ENCODE assay signal across 7 cellular contexts in the genomic region with DNA sequence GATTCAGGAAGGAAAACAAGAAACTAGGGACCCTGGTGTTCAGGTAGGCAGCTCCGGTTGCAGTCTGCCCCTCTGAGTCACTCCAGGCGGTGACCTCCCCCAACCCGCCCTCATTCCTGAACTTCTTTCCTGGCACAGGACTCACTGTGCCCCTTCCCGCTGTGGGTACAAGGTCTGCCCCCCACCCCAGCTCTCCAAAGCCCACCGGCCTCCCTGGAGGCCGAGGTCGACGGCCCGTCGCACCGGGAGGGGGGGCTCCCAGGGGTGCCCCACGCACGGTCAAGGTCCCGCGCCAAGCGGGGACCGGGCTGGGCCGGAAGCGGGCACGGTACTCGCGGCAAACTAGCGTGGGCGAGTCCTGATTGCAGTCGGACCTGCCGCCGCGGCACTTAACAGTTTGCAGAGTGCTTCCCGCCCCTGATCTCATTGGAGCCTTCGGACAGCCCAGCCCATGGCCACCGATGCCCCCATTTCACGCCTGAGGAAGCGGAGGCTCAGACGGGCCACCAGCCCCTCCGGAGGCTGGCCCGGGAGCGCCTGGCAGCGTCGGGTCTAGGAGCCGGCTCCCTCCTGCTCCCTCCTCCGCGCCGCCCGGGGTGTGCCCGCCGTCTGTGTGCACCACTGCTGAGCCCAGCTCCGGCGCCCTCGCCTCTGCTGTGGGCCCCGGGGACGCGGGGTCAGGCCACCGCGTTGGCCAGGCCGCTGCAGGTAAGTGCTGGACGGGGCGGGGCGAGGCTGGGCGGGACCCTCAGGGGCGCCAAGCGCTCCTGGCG. TPM values are rescaled to one million over a fixed set of nuclear protein-coding genes. Genes with fewer than 3 reads are reported as not detected.
DNase-seq lines count a peak whose midpoint lies in the region; ATAC-seq and TF ChIP-seq lines count a peak whose summit lies in the region.

A gene (plus strand): TSS at position 144 of the 773 bp plus-strand sequence. CDS start 3,549 bp downstream, outside the sequence.

- 5 to 9% (median 6%) methylated on average over 15 to 62 of the region's 62 CpGs for WGBS in spleen, 5 donors

- intact Hi-C loops in HCT116 (cut with micrococcal nuclease), result no loop called here
- intact Hi-C loops in spleen (cut with DNase I; ENCODE audit: low total_unique reads), result no loop called here

- H3K4me3 ChIP-seq in HCT116 (replicated peaks in 1 of 2; ENCODE audit: low read depth in 1 of 2, low read length in 2 of 2) (peak within 1 kb of the TSS; percentile 84 to 92), WI38 (ENCODE audit: low read depth, low read length) (peak within 1 kb of the TSS; percentile 20; the same call in 1 of the 2 replicates), iPS-18c (ENCODE audit: insufficient read depth, low read depth, low read length) (peak within 1 kb of the TSS; percentile 63), spleen (peak within 1 kb of the TSS in 5 of 8 donors; percentile 1 to 55 (median 15))

- TF ChIP-seq RAD21 in HCT116 (IDR thresholded peaks at IDR 0.05; ENCODE audit: low read depth), result no peak

- RAD21 ChIA-PET in HCT116 (lab: Charles Lee; ENCODE audit: low non-redundant PET in 1 of 2, low total read pairs in 2 of 2, uncharacterized antibody in 2 of 2, unreplicated experiment in 2 of 2), result no interaction called here

- TF ChIP-seq CTCF in HCT116 (IDR thresholded peaks at IDR 0.05 in 2 of 3, conservative IDR thresholded peaks at IDR 0.05 in 1 of 3; ENCODE audit: borderline replicate concordance in 1 of 3, insufficient read depth in 1 of 3, low read depth in 2 of 3, low read length in 2 of 3) (no peak), WI38 (IDR thresholded peaks at IDR 0.05; ENCODE audit: low read depth, low read length) (no peak), spleen (IDR thresholded peaks at IDR 0.05 in 8 of 11, conservative IDR thresholded peaks at IDR 0.05 in 3 of 11) (no peak)

- peaks cover 48% of the 10 kb centered on the region for H3K79me2 ChIP-seq in HCT116 (ENCODE audit: insufficient read depth, low read length)

- H3K9ac ChIP-seq in HCT116 (ENCODE audit: low read length), result peak within 1 kb of the TSS; percentile 83

- ATAC-seq in HCT116 (peak; percentile 58), GM18502 (IDR thresholded peaks at IDR 0.05; ENCODE audit: poor library complexity, unreplicated experiment) (no peak)

- no TSS peak for BruUV-seq in HCT116 (replicated peaks; lab: Mats Ljungman, UMichigan)

- peaks cover 4 to 20% of the 10 kb centered on the region in 2 experiments; a peak in 2 of 4 replicates for H3K36me3 ChIP-seq in HCT116 (ENCODE audit: control insufficient read depth in 1 of 2, insufficient read depth in 2 of 2, low read length in 2 of 2)
- no peaks in the 10 kb centered on the region for H3K36me3 ChIP-seq in spleen

- no peak for TF ChIP-seq POLR2A in HCT116 (IDR thresholded peaks at IDR 0.05; ENCODE audit: borderline replicate concordance, extremely low read depth, insufficient read depth, insufficient read length)
- no peak for TF ChIP-seq POLR2A in spleen (IDR thresholded peaks at IDR 0.05)

- H3K27me3 ChIP-seq in HCT116 (ENCODE audit: insufficient read depth, low read length) (no peaks in the 10 kb centered on the region), spleen (replicated peaks in 1 of 7) (peaks cover 5 to 88% (median 30%) of the 10 kb centered on the region in 7 donors)

- H3K27ac ChIP-seq in HCT116 (ENCODE audit: low read depth, low read length) (peak within 1 kb of the TSS; percentile 98), spleen (no peak within 1 kb of the TSS)

- H3K4me2 ChIP-seq in HCT116 (ENCODE audit: low read length), result peak within 1 kb of the TSS; percentile 86

- DNase-seq in HCT116 (ENCODE audit: low read depth, low spot score), result no peak
- no peak for DNase-seq in spleen
- DNase-seq in NCI-H1694 treated with DMSO at 0.1 percent for 48 hours (lab: John Stamatoyannopoulos, UW), result no peak
- no peak for DNase-seq in NCI-H2081 treated with DMSO at 0.1 percent for 48 hours (lab: John Stamatoyannopoulos, UW)

- H3K9me3 ChIP-seq in HCT116 (ENCODE audit: control insufficient read depth in 1 of 2, insufficient read depth in 1 of 2, low read depth in 1 of 2, low read length in 2 of 2) (no peaks in the 10 kb centered on the region), iPS-18c (ENCODE audit: control insufficient read depth, insufficient read depth, low read length) (no peaks in the 10 kb centered on the region), spleen (no peaks in the 10 kb centered on the region)

- no peak within 1 kb of the TSS for H2AFZ ChIP-seq in HCT116 (ENCODE audit: low read depth, low read length, poor library complexity, severe bottlenecking)

- POLR2A ChIA-PET in HCT116 (lab: Charles Lee), result interaction anchor here (0.6 to 1.2 kb wide), 6 partner anchors 11 to 39 kb away, joined by 3 to 6 read pairs (median 3); a partner anchor contains a TSS

- H4K20me1 ChIP-seq in HCT116 (ENCODE audit: insufficient read depth), result no peaks in the 10 kb centered on the region

- H3K9me2 ChIP-seq in HCT116 (ENCODE audit: insufficient read depth), result no peaks in the 10 kb centered on the region

- CTCF ChIA-PET in HCT116 (lab: Charles Lee), result interaction anchor here (0.7 to 1.6 kb wide), 4 partner anchors 38 to 78 kb away, joined by 3 to 8 read pairs (median 6); a partner anchor contains a TSS

- H3K4me1 ChIP-seq in HCT116 (ENCODE audit: control insufficient read depth in 1 of 2, insufficient read depth in 2 of 2, low read length in 2 of 2) (peaks cover 39 to 62% of the 10 kb centered on the region in 2 experiments), spleen (peaks cover 6 to 17% (median 11%) of the 10 kb centered on the region in 6 donors)

TF ChIP-seq in HCT116, 20 proteins besides CTCF, POLR2A, EP300 and RAD21:
- TF ChIP-seq FOSL1 (IDR thresholded peaks at IDR 0.05; ENCODE audit: low read depth) (no peak), ZNF274 (IDR thresholded peaks at IDR 0.05; ENCODE audit: low read depth, low read length) (no peak), ZFX (IDR thresholded peaks at IDR 0.05) (peak; percentile 79), POLR2AphosphoS5 (IDR thresholded peaks at IDR 0.05; ENCODE audit: low read depth, low read length) (peak; percentile 74), JUND (IDR thresholded peaks at IDR 0.05) (no peak)
TF ChIP-seq in HCT116: peak in this region for 2.

RNA-seq across cellular contexts. Expression of the gene that starts here (rescaled TPM):
- 46.7 TPM for total RNA-seq in HCT116 (2021; ENCODE audit: unreplicated experiment)
- polyA plus RNA-seq in HCT116 (2012), result 89.1 and 116 TPM in 2 replicates
- not detected for total RNA-seq in spleen
- polyA plus RNA-seq in spleen, result under 1 TPM; 0.11 to 0.23 (median 0.13) TPM

Comparison
In these comparisons a context has a peak if more than half of its experiments do, and no peak if none do; other contexts are left out.
1. RNA of the gene that starts here (total RNA-seq): 46.7 TPM in HCT116 (single experiment); not detected in spleen; every median in the first group is over 10 times any median in the second.
2. H3K4me3 ChIP-seq: peak in every context shown above with its lines; median percentile 88 in HCT116; 63 in iPS-18c; 20 in WI38; 15 in spleen.